ENCODE assay signal across 32 cellular contexts in the genomic region with DNA sequence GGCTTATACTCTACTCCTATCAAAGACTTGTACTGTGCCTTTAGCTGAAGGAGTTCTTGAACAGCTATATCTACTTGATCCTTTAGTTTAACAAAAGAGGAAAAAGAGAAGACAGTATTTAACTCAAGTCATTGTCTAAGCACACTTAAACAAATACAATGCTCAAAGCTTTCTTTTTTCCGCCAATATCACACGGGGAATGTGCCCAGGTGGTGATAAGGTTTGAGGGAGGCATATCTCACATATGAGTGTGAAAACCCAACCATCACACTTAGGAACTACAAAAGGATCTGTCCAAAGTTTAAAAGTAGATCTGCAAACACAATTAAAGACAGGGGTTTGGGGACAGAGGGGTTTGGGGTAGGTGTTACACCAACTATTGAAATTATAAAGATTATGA. TPM values are rescaled to one million over a fixed set of nuclear protein-coding genes. Genes with fewer than 3 reads are reported as not detected.
"Had no signal": no experiment of that assay in that cellular context is flagged by ENCODE, and none has a peak within 500 bp of the region (broad histone marks: within the 10 kb centered on the region; RNA-seq: fewer than 3 reads in every experiment).

No MANE protein-coding gene starts in this region.

- H3K9me3 Mint-ChIP-seq: effector memory CD8-positive, alpha-beta T cell; mesothelial cell of epicardium; naive B cell; natural killer cell treated with Interleukin-12 subunit alpha and Interleukin-12 subunit beta and Interleukin-15 and Interleukin-18, amount 100 ng/mL, for 72 hours; neural crest cell; type B pancreatic cell had no signal

- H3K4me3 Mint-ChIP-seq: effector memory CD8-positive, alpha-beta T cell; mesothelial cell of epicardium; natural killer cell treated with Interleukin-12 subunit alpha and Interleukin-12 subunit beta and Interleukin-15 and Interleukin-18, amount 100 ng/mL, for 72 hours; neural crest cell had no signal

- H3K9me3 ChIP-seq: esophagus muscularis mucosa, mucosa of descending colon, neutrophil, prostate gland, right atrium auricular region, testis, tibial artery had no signal

- FAIRE-seq: frontal cortex, keratinocyte had no signal

- H3K27me3 ChIP-seq: esophagus muscularis mucosa, neutrophil, right atrium auricular region, testis, tibial artery had no signal

- DNase-seq: cortex of kidney; effector memory CD8-positive, alpha-beta T cell; left ventricle myocardium superior; mesenchymal stem cell; mucosa of descending colon; naive B cell; stimulated activated CD4-positive, alpha-beta T cell treated with anti-CD3 and anti-CD28 coated beads, Interleukin-12 subunit alpha, Interleukin-12 subunit beta, amount 100 ng/mL, for 4 hours; stimulated activated CD4-positive, alpha-beta T cell treated with anti-CD3 and anti-CD28 coated beads, Interleukin-1b, Interleukin-23, amount 100 ng/mL, for 48 hours; stimulated activated CD4-positive, alpha-beta T cell treated with anti-CD3 and anti-CD28 coated beads, Interleukin-4, amount 100 ng/mL, for 1 hour; stimulated activated CD8-positive, alpha-beta memory T cell treated with anti-CD3 and anti-CD28 coated beads, Interleukin-4, amount 100 ng/mL, for 48 hours; stimulated activated naive CD8-positive, alpha-beta T cell treated with anti-CD3 and anti-CD28 coated beads, Interleukin-15, Interleukin-2, amounts not matched to agents 100 U/mL and 50 U/mL, for 24 hours; substantia nigra; testis; tibial artery had no signal

- H3K4me1 Mint-ChIP-seq: mesothelial cell of epicardium, neural crest cell had no signal

- H3K27me3 Mint-ChIP-seq: effector memory CD8-positive, alpha-beta T cell; naive B cell; natural killer cell treated with Interleukin-12 subunit alpha and Interleukin-12 subunit beta and Interleukin-15 and Interleukin-18, amount 100 ng/mL, for 72 hours; type B pancreatic cell had no signal

- H3K27ac Mint-ChIP-seq: mesothelial cell of epicardium; natural killer cell treated with Interleukin-12 subunit alpha and Interleukin-12 subunit beta and Interleukin-15 and Interleukin-18, amount 100 ng/mL, for 72 hours had no signal

- ATAC-seq: effector memory CD8-positive, alpha-beta T cell; left ventricle myocardium superior; mucosa of descending colon; natural killer cell treated with Interleukin-12 subunit alpha and Interleukin-12 subunit beta and Interleukin-15 and Interleukin-18, amount 100 ng/mL, for 72 hours; sciatic nerve; stimulated activated naive CD8-positive, alpha-beta T cell treated with anti-CD3 and anti-CD28 coated beads, Interleukin-15, Interleukin-2, amounts not matched to agents 100 U/mL and 50 U/mL, for 24 hours had no signal

- H3K27ac ChIP-seq: epithelial cell of prostate, esophagus muscularis mucosa, neutrophil, parathyroid adenoma, prostate gland, right atrium auricular region, testis, tibial artery had no signal

- H3K4me1 ChIP-seq: esophagus muscularis mucosa, parathyroid adenoma, prostate gland, testis had no signal

- H3K4me3 ChIP-seq: esophagus muscularis mucosa, lung, mucosa of descending colon, prostate gland, right atrium auricular region, smooth muscle cell, testis, tibial artery had no signal

RNA-seq across cellular contexts. Expression of a gene that starts 59.0 kb away (rescaled TPM):
- total RNA-seq: dermis microvascular lymphatic vessel endothelial cell; esophagus muscularis mucosa; lung; natural killer cell treated with Interleukin-12 subunit alpha and Interleukin-12 subunit beta and Interleukin-15 and Interleukin-18, amount 100 ng/mL, for 72 hours; omental fat pad; right atrium auricular region; smooth muscle cell had no signal
- polyA plus RNA-seq: lung, smooth muscle cell, urinary bladder had no signal
